Comparison of ENCODE assay signal across 2 cellular contexts in genomic region chr1:153640213-153640612, GRCh38. TPM values are rescaled to one million over a fixed set of nuclear protein-coding genes. Genes with fewer than 3 reads are reported as not detected.
"Had no signal": no experiment of that assay in that cellular context is flagged by ENCODE, and none has a peak within 500 bp of the region (broad histone marks: within the 10 kb centered on the region; RNA-seq: fewer than 3 reads in every experiment).

No MANE protein-coding gene starts in this region.

RNA-seq across cellular contexts. Expression of gene S100A1, which starts 12.0 kb away (rescaled TPM):
- total RNA-seq: M059J had no signal

RNA-seq across cellular contexts. Expression of gene S100A14, which starts 24.1 kb away (rescaled TPM):
- total RNA-seq: M059J, SJSA1 had no signal
